ENCODE assay signal across 9 cellular contexts in the genomic region with DNA sequence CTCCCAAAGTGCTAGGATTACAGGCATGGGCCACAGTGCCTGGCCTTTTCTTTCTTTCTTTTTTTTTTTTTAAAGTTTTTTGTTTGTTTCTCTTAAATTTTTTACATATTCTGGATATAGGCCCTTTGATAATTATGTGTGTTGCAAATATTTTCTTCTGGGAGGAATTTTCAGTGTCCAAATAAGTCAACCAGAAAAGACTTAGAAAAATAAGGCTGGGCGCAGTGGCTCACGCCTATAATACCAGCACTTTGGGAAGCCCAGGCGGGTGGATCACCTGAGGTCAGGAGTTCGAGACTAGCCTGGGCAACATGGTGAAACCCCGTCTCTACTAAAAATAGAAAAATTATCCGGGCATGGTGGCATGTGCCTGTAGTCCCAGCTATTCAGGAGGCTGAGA. TPM values are rescaled to one million over a fixed set of nuclear protein-coding genes. Genes with fewer than 3 reads are reported as not detected.
DNase-seq lines count a peak whose midpoint lies in the region; ATAC-seq and TF ChIP-seq lines count a peak whose summit lies in the region.
"Not testable (repeated sequence)": the region's sequence is repeated elsewhere in the genome, so short reads cannot be mapped to it uniquely, and the experiment has no call there.
"Had no signal": no experiment of that assay in that cellular context is flagged by ENCODE, and none has a peak within 500 bp of the region (broad histone marks: within the 10 kb centered on the region; RNA-seq: fewer than 3 reads in every experiment).

No MANE protein-coding gene starts in this region.

- H3K27ac ChIP-seq in 22Rv1 = peak overlapping the region; percentile 68
- H3K27ac ChIP-seq in OCI-LY7 (ENCODE audit: low read depth, low read length, poor library complexity, severe bottlenecking) = peak overlapping the region; percentile 79
- H3K27ac ChIP-seq in mammary epithelial cell (ENCODE audit: insufficient read depth, low read depth, low read length) = peak overlapping the region; percentile 41
- H3K27ac ChIP-seq in spleen = peak overlapping the region in 5 of 8 donors; percentile 55 to 82 (median 69)
- H3K27ac ChIP-seq in upper lobe of right lung = peak overlapping the region; percentile 78

- H3K9me3 Mint-ChIP-seq in activated CD4-positive, alpha-beta T cell treated with anti-CD3 and anti-CD28 coated beads, Interleukin-2, amount 10 ng/mL, durations not matched to agents 7 days and 5 days; naive thymus-derived CD8-positive, alpha-beta T cell: not testable (repeated sequence)

- not testable (repeated sequence) for H3K9me3 ChIP-seq in OCI-LY7 (ENCODE audit: low read length); mammary epithelial cell (replicated peaks; ENCODE audit: insufficient read depth, low read length); spleen; upper lobe of right lung

- H2AFZ ChIP-seq in OCI-LY7 (ENCODE audit: low read length) = peak overlapping the region; percentile 60; the same call in 1 of the 2 replicates
- not testable (repeated sequence) for H2AFZ ChIP-seq in mammary epithelial cell (ENCODE audit: low read depth, low read length)

- POLR2A ChIA-PET in OCI-LY7 (lab: Charles Lee) = interaction anchor here (0.6 kb wide), 2 partner anchors 64 to 108 kb away, joined by 3 to 4 read pairs; no protein-coding TSS in a partner anchor
- POLR2A ChIA-PET in activated CD4-positive, alpha-beta T cell treated with anti-CD3 and anti-CD28 coated beads, Interleukin-2, amount 10 ng/mL, durations not matched to agents 7 days and 5 days (lab: Charles Lee) = not testable (repeated sequence)
- POLR2A ChIA-PET in naive thymus-derived CD8-positive, alpha-beta T cell (lab: Charles Lee) = interaction anchor here (0.7 kb wide), 1 partner anchor 10 kb away, joined by 4 read pairs; no protein-coding TSS in a partner anchor

- not testable (repeated sequence) for TF ChIP-seq CTCF in 22Rv1 (IDR thresholded peaks at IDR 0.05); OCI-LY7 (conservative IDR thresholded peaks at IDR 0.05; ENCODE audit: low read length); mammary epithelial cell (conservative IDR thresholded peaks at IDR 0.05 in 1 of 2, IDR thresholded peaks at IDR 0.05 in 1 of 2; ENCODE audit: extremely low read depth in 1 of 2, insufficient read depth in 1 of 2, low read depth in 1 of 2, low read length in 2 of 2); spleen (IDR thresholded peaks at IDR 0.05 in 8 of 11, conservative IDR thresholded peaks at IDR 0.05 in 3 of 11); upper lobe of right lung (IDR thresholded peaks at IDR 0.05)

- H3K36me3 ChIP-seq in OCI-LY7 (ENCODE audit: insufficient read depth, low read length); mammary epithelial cell (ENCODE audit: insufficient read depth, low read length); spleen; upper lobe of right lung: not testable (repeated sequence)

- in situ Hi-C loops in mammary epithelial cell (cut with MboI; ENCODE audit: low sequenced_read_pairs in 2 of 2) = not testable (repeated sequence)

- CTCF ChIA-PET in OCI-LY7 (lab: Charles Lee; ENCODE audit: unreplicated experiment); mammary epithelial cell (lab: Charles Lee; ENCODE audit: low non-redundant PET): not testable (repeated sequence)
- CTCF ChIA-PET in activated CD4-positive, alpha-beta T cell treated with anti-CD3 and anti-CD28 coated beads, Interleukin-2, amount 10 ng/mL, durations not matched to agents 7 days and 5 days (lab: Charles Lee) = interaction anchor here (0.7 kb wide), 1 partner anchor 623 kb away, joined by 3 read pairs; no protein-coding TSS in a partner anchor

- TF ChIP-seq POLR2A in spleen (IDR thresholded peaks at IDR 0.05) = not testable (repeated sequence)

- H3K36me3 Mint-ChIP-seq in activated CD4-positive, alpha-beta T cell treated with anti-CD3 and anti-CD28 coated beads, Interleukin-2, amount 10 ng/mL, durations not matched to agents 7 days and 5 days (ENCODE audit: low read depth); naive thymus-derived CD8-positive, alpha-beta T cell: not testable (repeated sequence)

- H3K4me3 ChIP-seq in OCI-LY7 (ENCODE audit: low read depth, low read length, poor library complexity, severe bottlenecking); mammary epithelial cell (replicated peaks in 1 of 3; ENCODE audit: insufficient read depth in 1 of 3, low read depth in 2 of 3, low read length in 3 of 3); spleen; upper lobe of right lung: not testable (repeated sequence)

- H3K4me1 ChIP-seq in OCI-LY7 (ENCODE audit: insufficient read depth, low read length, poor library complexity, severe bottlenecking) (peaks cover 94% of the 10 kb centered on the region), mammary epithelial cell (ENCODE audit: insufficient read depth, low read length) (peaks cover 21% of the 10 kb centered on the region), spleen (peaks cover 12 to 77% (median 37%) of the 10 kb centered on the region in 6 donors), upper lobe of right lung (peaks cover 30% of the 10 kb centered on the region)

- peaks cover 20% of the 10 kb centered on the region for H3K4me1 Mint-ChIP-seq in activated CD4-positive, alpha-beta T cell treated with anti-CD3 and anti-CD28 coated beads, Interleukin-2, amount 10 ng/mL, durations not matched to agents 7 days and 5 days
- H3K4me1 Mint-ChIP-seq in naive thymus-derived CD8-positive, alpha-beta T cell = peaks cover 12 to 70% (median 25%) of the 10 kb centered on the region in 4 donors

- not testable (repeated sequence) for H3K9me2 ChIP-seq in OCI-LY7 (ENCODE audit: insufficient read depth, low read length)

- H3K27me3 Mint-ChIP-seq in activated CD4-positive, alpha-beta T cell treated with anti-CD3 and anti-CD28 coated beads, Interleukin-2, amount 10 ng/mL, durations not matched to agents 7 days and 5 days; naive thymus-derived CD8-positive, alpha-beta T cell: not testable (repeated sequence)

- dilution Hi-C loops in mammary epithelial cell (cut with HindIII; ENCODE audit: low sequenced_read_pairs) = not testable (repeated sequence)

- BruUV-seq in OCI-LY7 (replicated peaks; lab: Mats Ljungman, UMichigan); mammary epithelial cell (replicated peaks; lab: Mats Ljungman, UMichigan): not testable (repeated sequence)

- peak overlapping the region; percentile 83 for H3K27ac Mint-ChIP-seq in activated CD4-positive, alpha-beta T cell treated with anti-CD3 and anti-CD28 coated beads, Interleukin-2, amount 10 ng/mL, durations not matched to agents 7 days and 5 days
- peak overlapping the region in 8 of 10 donors; percentile 47 to 92 (median 80) for H3K27ac Mint-ChIP-seq in naive thymus-derived CD8-positive, alpha-beta T cell

- intact Hi-C loops in OCI-LY7 (cut with micrococcal nuclease; ENCODE audit: unreplicated experiment); mammary epithelial cell (cut with micrococcal nuclease); spleen (cut with DNase I; ENCODE audit: low total_unique reads); upper lobe of right lung (cut with DNase I): not testable (repeated sequence)

- DNase-seq in OCI-LY7 (ENCODE audit: low spot score); activated CD4-positive, alpha-beta T cell treated with anti-CD3 and anti-CD28 coated beads, Interleukin-2, amount 10 ng/mL, durations not matched to agents 7 days and 5 days; mammary epithelial cell; naive thymus-derived CD8-positive, alpha-beta T cell; spleen; upper lobe of right lung: not testable (repeated sequence)
- DNase-seq in fibroblast of peridontal ligament (ENCODE audit: extremely low read depth) = peak; percentile 44

- 94% methylated on average over 6 of the region's 6 CpGs for WGBS in mammary epithelial cell (ENCODE audit: low coverage, missing lambda C conversion rate)
- WGBS in spleen, 5 donors = 75 to 86% (median 84%) methylated on average over 6 of the region's 6 CpGs

- not testable (repeated sequence) for H3K27me3 ChIP-seq in mammary epithelial cell (ENCODE audit: insufficient read depth, low read length); spleen (replicated peaks in 1 of 7); upper lobe of right lung

- H3K4me2 ChIP-seq in OCI-LY7 (ENCODE audit: low read length) = peak overlapping the region; percentile 63
- not testable (repeated sequence) for H3K4me2 ChIP-seq in mammary epithelial cell (ENCODE audit: insufficient read depth, low read depth, low read length)

- ATAC-seq in naive thymus-derived CD8-positive, alpha-beta T cell; upper lobe of right lung: not testable (repeated sequence)

- H3K79me2 ChIP-seq in OCI-LY7 (ENCODE audit: insufficient read depth, low read depth, low read length); mammary epithelial cell (ENCODE audit: insufficient read depth, low read length): not testable (repeated sequence)

- not testable (repeated sequence) for H3K9ac ChIP-seq in mammary epithelial cell (ENCODE audit: insufficient read depth, low read length)

- not testable (repeated sequence) for H4K20me1 ChIP-seq in OCI-LY7 (ENCODE audit: insufficient read depth, low read length); mammary epithelial cell (ENCODE audit: insufficient read depth, low read length)

- H3K4me3 Mint-ChIP-seq in activated CD4-positive, alpha-beta T cell treated with anti-CD3 and anti-CD28 coated beads, Interleukin-2, amount 10 ng/mL, durations not matched to agents 7 days and 5 days = not testable (repeated sequence)
- peak overlapping the region in 2 of 10 donors; percentile 61 to 71 for H3K4me3 Mint-ChIP-seq in naive thymus-derived CD8-positive, alpha-beta T cell

RNA-seq across cellular contexts. Expression of gene HIP1, which starts 11.4 kb away (rescaled TPM):
- 15.0 and 15.8 TPM in 2 replicates for total RNA-seq in OCI-LY7 (2014; rRNA removed; shearing (Covaris generic))
- 27.8 and 30.5 TPM in 2 replicates for total RNA-seq in OCI-LY7 (2022)
- total RNA-seq in activated CD4-positive, alpha-beta T cell treated with anti-CD3 and anti-CD28 coated beads, Interleukin-2, amount 10 ng/mL, durations not matched to agents 7 days and 5 days = 1 to 10 TPM; 2.2 to 2.8 TPM
- total RNA-seq in mammary epithelial cell = 1 to 10 TPM; 5.2 to 9.0 TPM
- 7.3 TPM for polyA plus RNA-seq in mammary epithelial cell
- 14.8 TPM for polyA minus RNA-seq in mammary epithelial cell
- total RNA-seq in naive thymus-derived CD8-positive, alpha-beta T cell = 1 to 10 TPM; 1.6 to 2.1 TPM
- polyA plus RNA-seq in naive thymus-derived CD8-positive, alpha-beta T cell = 1 to 10 TPM in 1 of 3 donors, under 1 TPM in 2; 0.13 to 2.0 (median 0.34) TPM
- 10 to 100 TPM; 32.0 to 52.6 (median 43.0) TPM for total RNA-seq in spleen
- polyA plus RNA-seq in spleen = 1 to 10 TPM; 3.4 to 6.4 (median 3.6) TPM
- 86.2 TPM for total RNA-seq in upper lobe of right lung

RNA-seq across cellular contexts. Expression of gene CCL26, which starts 44.7 kb away (rescaled TPM):
- not detected in 2 replicates for total RNA-seq in OCI-LY7 (2014; rRNA removed; shearing (Covaris generic))
- total RNA-seq in OCI-LY7 (2022) = not detected in 2 replicates
- not detected for total RNA-seq in activated CD4-positive, alpha-beta T cell treated with anti-CD3 and anti-CD28 coated beads, Interleukin-2, amount 10 ng/mL, durations not matched to agents 7 days and 5 days
- not detected for total RNA-seq in mammary epithelial cell
- not detected for polyA plus RNA-seq in mammary epithelial cell
- polyA minus RNA-seq in mammary epithelial cell = not detected
- not detected for total RNA-seq in naive thymus-derived CD8-positive, alpha-beta T cell
- polyA plus RNA-seq in naive thymus-derived CD8-positive, alpha-beta T cell = not detected
- not detected for total RNA-seq in spleen
- under 1 TPM in 2 of 3 donors, not detected in 1; 0.35 to 0.41 TPM for polyA plus RNA-seq in spleen
- 1.2 TPM for total RNA-seq in upper lobe of right lung
- total RNA-seq: GM12878 had no signal
- polyA plus RNA-seq: GM12878 had no signal
